ENCODE assay signal across 17 cellular contexts in genomic region chr3:173037840-173038483, GRCh38.
"Had no signal": no experiment of that assay in that cellular context is flagged by ENCODE, and none has a peak within 500 bp of the region (broad histone marks: within the 10 kb centered on the region; RNA-seq: fewer than 3 reads in every experiment).

No MANE protein-coding gene starts in this region.

- H3K9me3 ChIP-seq: esophagus squamous epithelium, suprapubic skin had no signal

- H3K27ac ChIP-seq: esophagus squamous epithelium, suprapubic skin had no signal

- H3K4me1 ChIP-seq: esophagus squamous epithelium, suprapubic skin had no signal

- H3K36me3 Mint-ChIP-seq: activated naive CD4-positive, alpha-beta T cell treated with anti-CD3 and anti-CD28 coated beads, Interleukin-2, amount 50 U/mL, for 72 hours; brain had no signal

- H3K4me3 Mint-ChIP-seq: brain, neural crest cell had no signal

- H3K9me3 Mint-ChIP-seq: brain had no signal

- DNase-seq: activated CD4-positive, alpha-beta T cell treated with anti-CD3 and anti-CD28 coated beads, Interleukin-2, amount 50 U/mL, for 4 hours; activated CD4-positive, CD25-positive, alpha-beta regulatory T cell treated with anti-CD3 and anti-CD28 coated beads, Interleukin-2, amount 50 U/mL, for 72 hours; activated effector memory CD4-positive, alpha-beta T cell treated with Interleukin-2 at 50 U/mL for 16 hours; activated T-cell treated with anti-CD3 and anti-CD28 coated beads, Interleukin-2, amount 50 U/mL, for 1 hour; amygdala; cerebellar nuclear complex; esophagus squamous epithelium; foreskin fibroblast; head of caudate nucleus; islet precursor cell; stimulated activated CD4-positive, alpha-beta T cell treated with anti-CD3 and anti-CD28 coated beads, Interleukin-4, amount 100 ng/mL, for 1 hour; stimulated activated CD8-positive, alpha-beta memory T cell treated with anti-CD3 and anti-CD28 coated beads, Interleukin-4, amount 100 ng/mL, for 48 hours; stimulated activated naive CD8-positive, alpha-beta T cell treated with anti-CD3 and anti-CD28 coated beads, Interleukin-15, Interleukin-2, amounts not matched to agents 100 U/mL and 50 U/mL, for 24 hours had no signal

- H3K27ac Mint-ChIP-seq: activated naive CD4-positive, alpha-beta T cell treated with anti-CD3 and anti-CD28 coated beads, Interleukin-2, amount 50 U/mL, for 72 hours had no signal

- H3K4me1 Mint-ChIP-seq: brain, neural crest cell had no signal

- H3K27me3 Mint-ChIP-seq: brain had no signal

- ATAC-seq: activated naive CD4-positive, alpha-beta T cell treated with anti-CD3 and anti-CD28 coated beads, Interleukin-2, amount 50 U/mL, for 72 hours; stimulated activated naive CD8-positive, alpha-beta T cell treated with anti-CD3 and anti-CD28 coated beads, Interleukin-15, Interleukin-2, amounts not matched to agents 100 U/mL and 50 U/mL, for 24 hours had no signal

- H3K4me3 ChIP-seq: esophagus squamous epithelium, suprapubic skin had no signal

- H3K36me3 ChIP-seq: esophagus squamous epithelium, suprapubic skin had no signal

- H3K27me3 ChIP-seq: esophagus squamous epithelium, suprapubic skin had no signal
